Comparison of ENCODE assay signal across 1 cellular context in the genomic region with DNA sequence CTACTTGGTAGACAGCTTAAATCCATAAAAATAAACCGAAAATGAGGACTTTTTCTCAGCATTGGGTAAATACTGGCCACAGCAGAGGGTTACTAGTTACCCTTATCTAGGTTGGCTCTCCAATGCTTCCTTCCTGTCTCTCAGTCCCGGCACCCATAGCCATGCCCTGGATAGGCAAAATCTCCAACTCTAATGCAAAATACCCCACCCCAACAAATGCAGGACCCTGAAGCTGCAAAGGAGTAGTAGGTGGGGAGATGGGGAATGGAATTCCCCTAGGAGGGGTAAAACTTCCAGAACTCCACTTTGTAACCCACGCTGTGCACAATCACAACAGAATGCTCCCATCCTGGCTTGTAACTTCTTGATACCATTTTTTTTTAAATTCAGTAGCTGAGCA.
A peak's percentile ranks its signal among the peaks of the same experiment; 100 is the strongest.
TF ChIP-seq lines count a peak whose summit lies in the region.

No MANE protein-coding gene starts in this region.

TF ChIP-seq in H1, 55 proteins besides CTCF, POLR2A, EP300 and RAD21:
- TF ChIP-seq EZH2 (IDR thresholded peaks at IDR 0.05; ENCODE audit: low read depth, low read length, severe bottlenecking) (peak; percentile 1), POLR2AphosphoS5 (IDR thresholded peaks at IDR 0.05; ENCODE audit: low read depth, low read length) (no peak), RNF2 (IDR thresholded peaks at IDR 0.05; ENCODE audit: borderline replicate concordance, low read depth, low read length, missing control alignments, poor library complexity, severe bottlenecking) (peak; percentile 40)
